Comparison of ENCODE assay signal across 1 cellular context in genomic region chr18:75221902-75222301, GRCh38.
TF ChIP-seq lines count a peak whose summit lies in the region.

No MANE protein-coding gene starts in this region.

TF ChIP-seq in IMR-90, 13 proteins besides CTCF, POLR2A, EP300 and RAD21:
- no peak for TF ChIP-seq RFX5 (IDR thresholded peaks at IDR 0.05; ENCODE audit: low read depth, low read length)
- TF ChIP-seq NFE2L2 (IDR thresholded peaks at IDR 0.05; ENCODE audit: low read depth, low read length) = no peak
- no peak for TF ChIP-seq BHLHE40 (IDR thresholded peaks at IDR 0.05; ENCODE audit: low read depth, low read length)
- TF ChIP-seq CEBPB (IDR thresholded peaks at IDR 0.05; ENCODE audit: low read depth, low read length) = no peak
- no peak for TF ChIP-seq MAFK (IDR thresholded peaks at IDR 0.05; ENCODE audit: low read depth, low read length)
- TF ChIP-seq FOS (IDR thresholded peaks at IDR 0.05; ENCODE audit: low read depth, low read length) = no peak
- no peak for TF ChIP-seq USF2 (IDR thresholded peaks at IDR 0.05; ENCODE audit: low read depth, low read length)
- TF ChIP-seq CHD1 (IDR thresholded peaks at IDR 0.05; ENCODE audit: low read depth, low read length) = no peak
- TF ChIP-seq SMC3 (IDR thresholded peaks at IDR 0.05; ENCODE audit: low read depth, low read length) = no peak
- TF ChIP-seq RCOR1 (IDR thresholded peaks at IDR 0.05; ENCODE audit: insufficient replicate concordance, low read length) = no peak
- no peak for TF ChIP-seq ELK1 (IDR thresholded peaks at IDR 0.05; ENCODE audit: borderline replicate concordance, low read depth, low read length)
- no peak for TF ChIP-seq MAZ (IDR thresholded peaks at IDR 0.05; ENCODE audit: borderline replicate concordance, low read depth, low read length)
